Comparison of ENCODE assay signal across 19 cellular contexts in genomic region chr9:99189887-99190596, GRCh38. TPM values are rescaled to one million over a fixed set of nuclear protein-coding genes. Genes with fewer than 3 reads are reported as not detected.
A peak's percentile ranks its signal among the peaks of the same experiment; 100 is the strongest.
DNase-seq lines count a peak whose midpoint lies in the region; ATAC-seq and TF ChIP-seq lines count a peak whose summit lies in the region.
"Had no signal": no experiment of that assay in that cellular context is flagged by ENCODE, and none has a peak within 500 bp of the region (broad histone marks: within the 10 kb centered on the region; RNA-seq: fewer than 3 reads in every experiment).

No MANE protein-coding gene starts in this region.

- peak; percentile 51 for DNase-seq in NCI-H69 (lab: John Stamatoyannopoulos, UW)
- peak; percentile 90 for DNase-seq in cerebellar cortex (ENCODE audit: low spot score)
- peak; percentile 14 for DNase-seq in fibroblast of villous mesenchyme (ENCODE audit: low read depth)
- DNase-seq in GM13976 (ENCODE audit: low spot score): no peak
- no peak for DNase-seq in COLO829 (ENCODE audit: low spot score)
- DNase-seq in posterior cingulate gyrus: no peak
- no peak for DNase-seq in glomerular visceral epithelial cell (ENCODE audit: extremely low spot score)
- DNase-seq: Caco-2; CD4-positive, alpha-beta T cell; DMS 273 treated with DMSO at 0.1 percent for 48 hours; H9; MV-4-11; NCI-H1105 treated with DMSO at 0.1 percent for 48 hours; NCI-H2081; NCI-H2171 treated with DMSO at 0.1 percent for 48 hours; NCI-H524 treated with DMSO at 0.1 percent for 48 hours; Right ventricle myocardium superior had no signal

- no peaks in the 10 kb centered on the region for H3K27me3 Mint-ChIP-seq in stimulated activated memory B cell treated with anti-CD40 and anti-IgM and Interleukin-4, amounts not matched to agents 10 μg/mL and 1 μg/mL and 100 μg/mL, for 72 hours

- no peak for TF ChIP-seq CTCF in fibroblast of villous mesenchyme (IDR thresholded peaks at IDR 0.05; ENCODE audit: insufficient read depth, low read depth, low read length)
- no peak for TF ChIP-seq CTCF in GM13976 (IDR thresholded peaks at IDR 0.05; ENCODE audit: borderline replicate concordance, control extremely low read depth, extremely low read depth, insufficient read depth, missing control alignments)

- in situ Hi-C loops in GM13976 (cut with MboI; ENCODE audit: low sequenced_read_pairs, unreplicated experiment): loop anchor here (10.0 to 25.0 kb wide), 4 partner anchors 622 to 1122 kb away; partner anchors contain the start of gene NR4A3

- H3K4me1 Mint-ChIP-seq in stimulated activated memory B cell treated with anti-CD40 and anti-IgM and Interleukin-4, amounts not matched to agents 10 μg/mL and 1 μg/mL and 100 μg/mL, for 72 hours: peaks cover 69% of the 10 kb centered on the region

- peak overlapping the region; percentile 93 for H3K27ac Mint-ChIP-seq in stimulated activated memory B cell treated with anti-CD40 and anti-IgM and Interleukin-4, amounts not matched to agents 10 μg/mL and 1 μg/mL and 100 μg/mL, for 72 hours
- H3K27ac Mint-ChIP-seq: CD4-positive, alpha-beta T cell; H9 had no signal

- no peak for ATAC-seq in stimulated activated memory B cell treated with anti-CD40 and anti-IgM and Interleukin-4, amounts not matched to agents 10 μg/mL and 1 μg/mL and 100 μg/mL, for 72 hours

- H3K4me3 Mint-ChIP-seq in stimulated activated memory B cell treated with anti-CD40 and anti-IgM and Interleukin-4, amounts not matched to agents 10 μg/mL and 1 μg/mL and 100 μg/mL, for 72 hours: no peak overlapping the region
- H3K4me3 Mint-ChIP-seq: CD4-positive, alpha-beta T cell; H9 had no signal

- H3K4me3 ChIP-seq in fibroblast of villous mesenchyme (ENCODE audit: low read depth, low read length): no peak overlapping the region
- H3K4me3 ChIP-seq: BLaER1 had no signal

- intact Hi-C loops in posterior cingulate gyrus (cut with DNase I): loop anchor here (10.0 kb wide), 1 partner anchor 75 kb away; no protein-coding TSS in a partner anchor

- no peaks in the 10 kb centered on the region for H3K9me3 Mint-ChIP-seq in stimulated activated memory B cell treated with anti-CD40 and anti-IgM and Interleukin-4, amounts not matched to agents 10 μg/mL and 1 μg/mL and 100 μg/mL, for 72 hours
- H3K9me3 Mint-ChIP-seq: CD4-positive, alpha-beta T cell had no signal

- H3K36me3 Mint-ChIP-seq in stimulated activated memory B cell treated with anti-CD40 and anti-IgM and Interleukin-4, amounts not matched to agents 10 μg/mL and 1 μg/mL and 100 μg/mL, for 72 hours: no peaks in the 10 kb centered on the region

RNA-seq across cellular contexts. Expression of gene ALG2, which starts 31.7 kb away (rescaled TPM):
- total RNA-seq in fibroblast of villous mesenchyme: 55.4 and 64.8 TPM in 2 replicates

RNA-seq across cellular contexts. Expression of gene SEC61B, which starts 32.0 kb away (rescaled TPM):
- 94.7 and 119 TPM in 2 replicates for total RNA-seq in fibroblast of villous mesenchyme

Comparison
In these comparisons a context has a peak if more than half of its experiments do, and no peak if none do; other contexts are left out.
1. DNase-seq: peak in NCI-H69 (single experiment), cerebellar cortex (single experiment) and fibroblast of villous mesenchyme (single experiment); none in GM13976 (single experiment), COLO829 (single experiment), posterior cingulate gyrus (0 of 10) and glomerular visceral epithelial cell (single experiment).